ENCODE assay signal across 8 cellular contexts in the genomic region with DNA sequence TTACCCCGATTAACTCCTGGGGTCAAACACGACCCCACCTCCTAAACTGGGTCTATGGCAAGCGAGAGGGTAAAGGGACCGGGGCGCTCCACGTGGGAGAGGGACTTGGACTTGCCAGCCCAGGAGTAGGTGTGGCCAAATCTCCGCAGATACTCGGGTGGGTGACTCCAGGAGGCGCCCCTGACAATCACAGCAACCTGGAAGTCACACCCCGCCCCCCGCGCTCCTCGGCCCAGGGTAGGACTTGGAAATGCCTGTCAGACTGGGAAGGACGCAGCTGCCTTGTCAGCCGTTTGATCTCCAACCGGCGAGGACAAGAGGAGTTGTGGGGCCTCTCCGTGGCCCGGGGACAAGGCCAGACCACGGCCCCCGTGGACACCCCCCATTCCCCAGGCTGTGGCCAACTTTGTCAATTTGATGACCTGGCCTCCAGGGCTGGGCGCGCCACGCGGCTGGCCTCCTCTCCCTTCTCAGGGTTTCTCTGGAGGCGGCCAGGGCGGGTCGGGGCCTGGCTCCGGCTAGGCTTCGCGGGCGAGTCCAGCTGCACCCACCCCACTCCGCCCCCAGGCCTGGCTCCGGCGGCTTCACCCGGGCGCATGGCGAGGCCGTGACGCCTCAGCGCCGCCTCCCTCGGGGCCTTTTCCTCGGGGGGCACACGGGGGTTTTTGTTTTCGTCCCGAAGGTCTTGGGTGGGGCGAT. TPM values are rescaled to one million over a fixed set of nuclear protein-coding genes. Genes with fewer than 3 reads are reported as not detected.
A peak's percentile ranks its signal among the peaks of the same experiment; 100 is the strongest.
DNase-seq lines count a peak whose midpoint lies in the region; ATAC-seq and TF ChIP-seq lines count a peak whose summit lies in the region.

No MANE protein-coding gene starts in this region.

- DNase-seq in CD4-positive, CD25-positive, alpha-beta regulatory T cell = peak in 2 of 3 donors; percentile 23 to 63
- DNase-seq in NCI-H1092 (lab: John Stamatoyannopoulos, UW) (peak; percentile 53), left lung (no peak), suprapubic skin (ENCODE audit: low spot score in 2 of 2) (peak; percentile 82 to 83), AG08395 (ENCODE audit: low spot score) (no peak), GM13976 (ENCODE audit: low spot score) (no peak)
- peak; percentile 60 to 66 for DNase-seq in activated T-cell treated with anti-CD3 and anti-CD28 coated beads, Interleukin-2, amount 50 U/mL, for 72 hours

- no peaks in the 10 kb centered on the region for H3K36me3 ChIP-seq in CD4-positive, CD25-positive, alpha-beta regulatory T cell (ENCODE audit: control insufficient read depth, insufficient read depth, low read length)
- H3K36me3 ChIP-seq in left lung (no peaks in the 10 kb centered on the region), suprapubic skin (no peaks in the 10 kb centered on the region)

- H3K9me3 ChIP-seq in CD4-positive, CD25-positive, alpha-beta regulatory T cell (ENCODE audit: control insufficient read depth in 2 of 2, low read length in 2 of 2) = no peaks in the 10 kb centered on the region
- H3K9me3 ChIP-seq in left lung (no peaks in the 10 kb centered on the region), suprapubic skin (no peaks in the 10 kb centered on the region)

- H3K9me3 Mint-ChIP-seq in CD4-positive, CD25-positive, alpha-beta regulatory T cell = peaks cover 0 to 9% (median 0%) of the 10 kb centered on the region in 7 donors
- H3K9me3 Mint-ChIP-seq in activated T-cell treated with anti-CD3 and anti-CD28 coated beads, Interleukin-2, amount 50 U/mL, for 72 hours = no peaks in the 10 kb centered on the region

- peaks cover 34% of the 10 kb centered on the region for H3K4me1 ChIP-seq in CD4-positive, CD25-positive, alpha-beta regulatory T cell (ENCODE audit: control insufficient read depth, insufficient read depth, low read length, poor library complexity, severe bottlenecking)
- H3K4me1 ChIP-seq in left lung = peaks cover 7 to 44% of the 10 kb centered on the region in 2 donors
- peaks cover 50% of the 10 kb centered on the region for H3K4me1 ChIP-seq in suprapubic skin

- TF ChIP-seq EP300 in suprapubic skin (IDR thresholded peaks at IDR 0.05) = no peak

- WGBS in suprapubic skin = 10% methylated on average over 9 of the region's 48 CpGs

- TF ChIP-seq POLR2A in suprapubic skin (IDR thresholded peaks at IDR 0.05) = peak in 1 of 2 donors; percentile 16

- peaks cover 46% of the 10 kb centered on the region for H3K27me3 Mint-ChIP-seq in CD4-positive, CD25-positive, alpha-beta regulatory T cell
- no peaks in the 10 kb centered on the region for H3K27me3 Mint-ChIP-seq in activated T-cell treated with anti-CD3 and anti-CD28 coated beads, Interleukin-2, amount 50 U/mL, for 72 hours (ENCODE audit: low read depth)

- H3K27me3 ChIP-seq in CD4-positive, CD25-positive, alpha-beta regulatory T cell (ENCODE audit: control insufficient read depth, insufficient read depth, low read length) = no peaks in the 10 kb centered on the region
- H3K27me3 ChIP-seq in left lung = peaks cover 60 to 100% of the 10 kb centered on the region in 2 donors
- peaks cover 34% of the 10 kb centered on the region for H3K27me3 ChIP-seq in suprapubic skin

- no peak overlapping the region for H3K27ac ChIP-seq in CD4-positive, CD25-positive, alpha-beta regulatory T cell (ENCODE audit: insufficient read depth, low read length, poor library complexity, severe bottlenecking)
- H3K27ac ChIP-seq in left lung (no peak overlapping the region), suprapubic skin (peak overlapping the region; percentile 90)

- H3K4me3 ChIP-seq in CD4-positive, CD25-positive, alpha-beta regulatory T cell (ENCODE audit: low read depth, low read length) = peak overlapping the region; percentile 75
- H3K4me3 ChIP-seq in left lung (no peak overlapping the region), suprapubic skin (peak overlapping the region; percentile 84)

- in situ Hi-C loops in GM13976 (cut with MboI; ENCODE audit: low sequenced_read_pairs, unreplicated experiment) = no loop called here

- H3K4me1 Mint-ChIP-seq in CD4-positive, CD25-positive, alpha-beta regulatory T cell = peaks cover 0 to 23% (median 19%) of the 10 kb centered on the region in 4 donors
- H3K4me1 Mint-ChIP-seq in activated T-cell treated with anti-CD3 and anti-CD28 coated beads, Interleukin-2, amount 50 U/mL, for 72 hours (ENCODE audit: low read depth) = peaks cover 37% of the 10 kb centered on the region

- intact Hi-C loops in left lung (cut with DNase I) = no loop called here

- peaks cover 10% of the 10 kb centered on the region for H3K36me3 Mint-ChIP-seq in CD4-positive, CD25-positive, alpha-beta regulatory T cell
- H3K36me3 Mint-ChIP-seq in activated T-cell treated with anti-CD3 and anti-CD28 coated beads, Interleukin-2, amount 50 U/mL, for 72 hours (ENCODE audit: insufficient read depth in 2 of 2) = peaks cover 11 to 16% of the 10 kb centered on the region in 2 donors

- ATAC-seq in CD4-positive, CD25-positive, alpha-beta regulatory T cell (ENCODE audit: low read depth in 2 of 2) = no peak
- peak in 1 of 2 donors; percentile 15 for ATAC-seq in activated T-cell treated with anti-CD3 and anti-CD28 coated beads, Interleukin-2, amount 50 U/mL, for 72 hours (replicated peaks in 1 of 2)
- ATAC-seq in left lung (peak; percentile 17), HG02870 (IDR thresholded peaks at IDR 0.05; ENCODE audit: unreplicated experiment) (no peak)

- H3K4me3 Mint-ChIP-seq in CD4-positive, CD25-positive, alpha-beta regulatory T cell = peak overlapping the region; percentile 96 to 100 (median 99)
- peak overlapping the region; percentile 94 to 98 for H3K4me3 Mint-ChIP-seq in activated T-cell treated with anti-CD3 and anti-CD28 coated beads, Interleukin-2, amount 50 U/mL, for 72 hours

- H3K27ac Mint-ChIP-seq in CD4-positive, CD25-positive, alpha-beta regulatory T cell = peak overlapping the region; percentile 60 to 94 (median 90)
- peak overlapping the region; percentile 58 for H3K27ac Mint-ChIP-seq in activated T-cell treated with anti-CD3 and anti-CD28 coated beads, Interleukin-2, amount 50 U/mL, for 72 hours

- no peak for TF ChIP-seq CTCF in left lung (IDR thresholded peaks at IDR 0.05)
- no peak for TF ChIP-seq CTCF in suprapubic skin (IDR thresholded peaks at IDR 0.05)
- no peak for TF ChIP-seq CTCF in GM13976 (IDR thresholded peaks at IDR 0.05; ENCODE audit: borderline replicate concordance, control extremely low read depth, extremely low read depth, insufficient read depth, missing control alignments)

RNA-seq across cellular contexts. Expression of a gene that starts 1.2 kb away (rescaled TPM):
- 210 TPM for total RNA-seq in CD4-positive, CD25-positive, alpha-beta regulatory T cell
- 1 to 10 TPM; 5.3 to 5.7 (median 5.4) TPM for polyA plus RNA-seq in CD4-positive, CD25-positive, alpha-beta regulatory T cell
- total RNA-seq in activated T-cell treated with anti-CD3 and anti-CD28 coated beads, Interleukin-2, amount 50 U/mL, for 72 hours = 10 to 100 TPM; 54.4 to 58.0 TPM
- 1 to 10 TPM; 1.4 to 2.4 TPM for total RNA-seq in left lung
- total RNA-seq in suprapubic skin = 10 to 100 TPM; 35.9 to 53.8 (median 47.5) TPM

Comparison
In these comparisons a context has a peak if more than half of its experiments do, and no peak if none do; other contexts are left out.
1. DNase-seq: peak in CD4-positive, CD25-positive, alpha-beta regulatory T cell (2 of 3), NCI-H1092 (single experiment), activated T-cell treated with anti-CD3 and anti-CD28 coated beads, Interleukin-2, amount 50 U/mL, for 72 hours (2 of 2) and suprapubic skin (2 of 2); none in left lung (0 of 2), AG08395 (single experiment) and GM13976 (single experiment).
2. H3K4me3 ChIP-seq: peak in CD4-positive, CD25-positive, alpha-beta regulatory T cell (single experiment) and suprapubic skin (single experiment); none in left lung (0 of 2).
3. RNA of a gene that starts 1.2 kb away (total RNA-seq): 210 TPM in CD4-positive, CD25-positive, alpha-beta regulatory T cell (single experiment), 54.4 to 58.0 TPM in activated T-cell treated with anti-CD3 and anti-CD28 coated beads, Interleukin-2, amount 50 U/mL, for 72 hours and 35.9 to 53.8 TPM in suprapubic skin; 1.4 to 2.4 TPM in left lung; every median in the first group is over 10 times any median in the second.